In genomic region chr1:52403566-52404115, GRCh38 we compare ENCODE assay signal across 1 cellular context.
TF ChIP-seq lines count a peak whose summit lies in the region.

No MANE protein-coding gene starts in this region.

TF ChIP-seq in K562, 482 proteins besides CTCF, POLR2A, EP300 and RAD21 (continued from another document and continues in another):
- TF ChIP-seq, protein P1, sequence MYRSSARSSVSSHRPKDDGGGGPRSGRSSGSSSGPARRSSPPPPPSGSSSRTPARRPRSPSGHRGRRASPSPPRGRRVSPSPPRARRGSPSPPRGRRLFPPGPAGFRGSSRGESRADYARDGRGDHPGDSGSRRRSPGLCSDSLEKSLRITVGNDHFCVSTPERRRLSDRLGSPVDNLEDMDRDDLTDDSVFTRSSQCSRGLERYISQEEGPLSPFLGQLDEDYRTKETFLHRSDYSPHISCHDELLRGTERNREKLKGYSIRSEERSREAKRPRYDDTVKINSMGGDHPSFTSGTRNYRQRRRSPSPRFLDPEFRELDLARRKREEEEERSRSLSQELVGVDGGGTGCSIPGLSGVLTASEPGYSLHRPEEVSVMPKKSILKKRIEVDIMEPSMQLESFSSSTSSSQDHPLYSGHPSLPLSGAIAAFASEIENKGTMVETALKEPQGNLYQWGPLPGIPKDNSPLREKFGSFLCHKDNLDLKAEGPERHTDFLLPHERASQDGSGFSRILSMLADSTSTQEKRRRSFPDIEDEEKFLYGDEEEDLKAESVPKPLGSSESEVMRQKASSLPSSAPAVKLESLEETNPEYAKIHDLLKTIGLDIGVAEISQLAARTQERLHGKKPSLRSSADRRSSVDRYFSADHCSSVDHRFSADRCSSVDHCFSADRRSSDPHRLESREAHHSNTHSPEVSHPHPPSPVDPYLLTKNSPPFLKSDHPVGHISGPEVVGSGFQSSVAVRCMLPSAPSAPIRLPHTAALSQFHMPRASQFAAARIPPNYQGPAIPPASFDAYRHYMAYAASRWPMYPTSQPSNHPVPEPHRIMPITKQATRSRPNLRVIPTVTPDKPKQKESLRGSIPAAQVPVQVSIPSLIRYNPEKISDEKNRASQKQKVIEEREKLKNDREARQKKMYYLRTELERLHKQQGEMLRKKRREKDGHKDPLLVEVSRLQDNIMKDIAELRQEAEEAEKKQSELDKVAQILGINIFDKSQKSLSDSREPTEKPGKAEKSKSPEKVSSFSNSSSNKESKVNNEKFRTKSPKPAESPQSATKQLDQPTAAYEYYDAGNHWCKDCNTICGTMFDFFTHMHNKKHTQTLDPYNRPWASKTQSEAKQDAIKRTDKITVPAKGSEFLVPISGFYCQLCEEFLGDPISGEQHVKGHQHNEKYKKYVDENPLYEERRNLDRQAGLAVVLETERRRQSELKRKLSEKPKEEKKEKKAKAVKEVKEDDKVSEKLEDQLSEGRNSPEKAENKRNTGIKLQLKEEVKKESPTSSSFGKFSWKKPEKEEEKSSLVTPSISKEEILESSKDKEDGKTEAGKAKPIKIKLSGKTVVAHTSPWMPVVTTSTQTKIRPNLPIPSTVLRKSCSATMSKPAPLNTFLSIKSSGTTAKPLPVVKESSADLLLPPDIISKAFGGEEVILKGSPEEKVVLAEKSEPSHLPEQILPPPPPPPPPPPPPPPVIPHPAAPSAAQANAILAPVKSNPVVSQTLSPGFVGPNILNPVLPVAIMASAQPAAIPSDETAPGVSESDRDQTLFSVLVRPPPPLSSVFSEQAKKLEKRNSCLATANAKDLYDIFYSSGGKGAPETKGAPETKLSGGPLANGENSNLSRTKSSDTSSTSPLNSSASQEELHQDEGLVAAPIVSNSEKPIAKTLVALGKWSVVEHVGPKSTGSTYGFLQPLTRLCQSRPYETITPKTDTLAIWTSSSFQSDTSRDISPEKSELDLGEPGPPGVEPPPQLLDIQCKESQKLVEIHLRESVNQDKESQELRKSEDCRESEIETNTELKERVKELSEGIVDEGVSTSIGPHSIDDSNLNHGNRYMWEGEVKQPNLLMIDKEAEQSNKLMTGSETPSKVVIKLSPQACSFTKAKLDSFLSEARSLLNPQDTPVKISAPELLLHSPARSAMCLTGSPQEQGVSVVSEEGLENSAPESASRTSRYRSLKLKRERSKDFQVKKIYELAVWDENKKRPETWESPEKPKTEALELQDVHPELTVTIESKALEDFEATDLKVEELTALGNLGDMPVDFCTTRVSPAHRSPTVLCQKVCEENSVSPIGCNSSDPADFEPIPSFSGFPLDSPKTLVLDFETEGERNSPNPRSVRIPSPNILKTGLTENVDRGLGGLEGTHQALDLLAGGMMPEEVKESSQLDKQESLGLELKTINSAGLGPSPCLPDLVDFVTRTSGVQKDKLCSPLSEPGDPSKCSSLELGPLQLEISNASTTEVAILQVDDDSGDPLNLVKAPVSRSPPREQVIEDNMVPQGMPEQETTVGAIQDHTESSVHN (IDR thresholded peaks at IDR 0.05; ENCODE audit: borderline replicate concordance in 1 of 2, low read depth in 1 of 2), result 0 out of 4 replicates have a peak, but pooled peaks of 1 of the 2 experiments have one; percentile 17
- TF ChIP-seq NFIC (IDR thresholded peaks at IDR 0.05) (no peak), PBX2 (CRISPR knock-in tag; IDR thresholded peaks at IDR 0.05; ENCODE audit: low read depth) (0 out of 2 replicates have a peak, but pooled peaks have one; percentile 27), PBX2 (tag; conservative IDR thresholded peaks at IDR 0.05; ENCODE audit: low read depth) (peak; percentile 81), SMAD4 (CRISPR knock-in tag; conservative IDR thresholded peaks at IDR 0.05) (no peak; the same call in 1 of the 2 replicates), HCFC1 (IDR thresholded peaks at IDR 0.05; ENCODE audit: low read depth, low read length) (peak; percentile 44; the same call in 1 of the 2 replicates), DNMT1 (IDR thresholded peaks at IDR 0.05) (no peak), ZNF324 (CRISPR knock-in tag; IDR thresholded peaks at IDR 0.05) (no peak), RBBP5 (IDR thresholded peaks at IDR 0.05; ENCODE audit: borderline replicate concordance, insufficient read depth, low read length, poor library complexity, severe bottlenecking) (peak; percentile 21), MYC (IDR thresholded peaks at IDR 0.05; ENCODE audit: low read depth, low read length) (peak; percentile 65), MYC (CRISPR knock-in tag; IDR thresholded peaks at IDR 0.05; ENCODE audit: borderline replicate concordance, low read depth) (0 out of 2 replicates have a peak, but pooled peaks have one; percentile 16), CBFA2T2 (conservative IDR thresholded peaks at IDR 0.05) (no peak), KHSRP (IDR thresholded peaks at IDR 0.05) (no peak), ZNF347 (CRISPR knock-in tag; IDR thresholded peaks at IDR 0.05; ENCODE audit: low read depth) (no peak), ZSCAN32 (CRISPR knock-in tag; IDR thresholded peaks at IDR 0.05) (no peak), ZNF184 (CRISPR knock-in tag; IDR thresholded peaks at IDR 0.05) (no peak), ZNF3 (CRISPR knock-in tag; IDR thresholded peaks at IDR 0.05) (no peak), ZNF197 (CRISPR knock-in tag; IDR thresholded peaks at IDR 0.05; ENCODE audit: low read depth) (no peak), MLLT1 (IDR thresholded peaks at IDR 0.05) (peak; percentile 47 to 60; a peak in 1 of 4 replicates), ESRRA (IDR thresholded peaks at IDR 0.05; ENCODE audit: borderline replicate concordance, low read depth) (peak; percentile 96), SREBF1 (IDR thresholded peaks at IDR 0.05; ENCODE audit: borderline replicate concordance, low read depth, low read length) (no peak), ZNF24 (IDR thresholded peaks at IDR 0.05) (peak; percentile 91), NR2C1 (IDR thresholded peaks at IDR 0.05) (no peak), NR2C1 (tag; IDR thresholded peaks at IDR 0.05) (peak; percentile 47; the same call in 1 of the 2 replicates), ILK (tag; IDR thresholded peaks at IDR 0.05; ENCODE audit: borderline replicate concordance, low read depth) (no peak), ZBTB12 (CRISPR knock-in tag; IDR thresholded peaks at IDR 0.05) (0 out of 2 replicates have a peak, but pooled peaks have one; percentile 38), SOX6 (IDR thresholded peaks at IDR 0.05) (peak; percentile 36; the same call in 1 of the 2 replicates), JUN (IDR thresholded peaks at IDR 0.05; ENCODE audit: borderline replicate concordance, low read depth, low read length) (no peak), JUN (CRISPR knock-in tag; IDR thresholded peaks at IDR 0.05; ENCODE audit: borderline replicate concordance) (no peak), E2F3 (CRISPR knock-in tag; IDR thresholded peaks at IDR 0.05) (no peak), YY1 (IDR thresholded peaks at IDR 0.05; ENCODE audit: borderline replicate concordance in 1 of 3, control insufficient read depth in 1 of 3, extremely low read depth in 1 of 3, insufficient read depth in 3 of 3, insufficient read length in 1 of 3, insufficient replicate concordance in 2 of 3, low read depth in 1 of 3, low read length in 2 of 3) (peak in 2 of 3 experiments; percentile 39 to 70), HDAC2 (IDR thresholded peaks at IDR 0.05) (peak; percentile 63), ZEB2 (IDR thresholded peaks at IDR 0.05) (0 out of 2 replicates have a peak, but pooled peaks have one; percentile 14), MEIS2 (IDR thresholded peaks at IDR 0.05; ENCODE audit: partially characterized antibody) (peak; percentile 75), MED1 (CRISPR knock-in tag; IDR thresholded peaks at IDR 0.05; ENCODE audit: borderline replicate concordance) (no peak), ZNF165 (CRISPR knock-in tag; IDR thresholded peaks at IDR 0.05; ENCODE audit: borderline replicate concordance) (no peak), MYBL2 (IDR thresholded peaks at IDR 0.05; ENCODE audit: low read depth) (no peak; the same call in 1 of the 2 replicates), MYBL2 (CRISPR knock-in tag; IDR thresholded peaks at IDR 0.05; ENCODE audit: borderline replicate concordance) (no peak), CHCHD3 (CRISPR knock-in tag; IDR thresholded peaks at IDR 0.05) (no peak), ZNF408 (CRISPR knock-in tag; IDR thresholded peaks at IDR 0.05; ENCODE audit: low read depth) (no peak), ZBTB7A (IDR thresholded peaks at IDR 0.05; ENCODE audit: borderline replicate concordance, control insufficient read depth, low read depth, low read length) (0 out of 2 replicates have a peak, but pooled peaks have one; percentile 40), CHD2 (IDR thresholded peaks at IDR 0.05; ENCODE audit: low read depth, low read length) (no peak), ZNF134 (CRISPR knock-in tag; conservative IDR thresholded peaks at IDR 0.05) (no peak), HOMEZ (CRISPR knock-in tag; IDR thresholded peaks at IDR 0.05) (no peak), ZNF830 (CRISPR knock-in tag; IDR thresholded peaks at IDR 0.05) (peak; percentile 66; the same call in 1 of the 2 replicates), SREBF2 (CRISPR knock-in tag; IDR thresholded peaks at IDR 0.05) (0 out of 2 replicates have a peak, but pooled peaks have one; percentile 14), ZNF217 (CRISPR knock-in tag; IDR thresholded peaks at IDR 0.05) (no peak), NONO (IDR thresholded peaks at IDR 0.05; ENCODE audit: low read depth in 2 of 2, low read length in 1 of 2) (0 out of 4 replicates have a peak, but pooled peaks of 1 of the 2 experiments have one; percentile 66), PHF21A (IDR thresholded peaks at IDR 0.05; ENCODE audit: borderline replicate concordance, low read depth) (no peak), HMG20B (CRISPR knock-in tag; IDR thresholded peaks at IDR 0.05) (no peak)
- TF ChIP-seq, protein P2, sequence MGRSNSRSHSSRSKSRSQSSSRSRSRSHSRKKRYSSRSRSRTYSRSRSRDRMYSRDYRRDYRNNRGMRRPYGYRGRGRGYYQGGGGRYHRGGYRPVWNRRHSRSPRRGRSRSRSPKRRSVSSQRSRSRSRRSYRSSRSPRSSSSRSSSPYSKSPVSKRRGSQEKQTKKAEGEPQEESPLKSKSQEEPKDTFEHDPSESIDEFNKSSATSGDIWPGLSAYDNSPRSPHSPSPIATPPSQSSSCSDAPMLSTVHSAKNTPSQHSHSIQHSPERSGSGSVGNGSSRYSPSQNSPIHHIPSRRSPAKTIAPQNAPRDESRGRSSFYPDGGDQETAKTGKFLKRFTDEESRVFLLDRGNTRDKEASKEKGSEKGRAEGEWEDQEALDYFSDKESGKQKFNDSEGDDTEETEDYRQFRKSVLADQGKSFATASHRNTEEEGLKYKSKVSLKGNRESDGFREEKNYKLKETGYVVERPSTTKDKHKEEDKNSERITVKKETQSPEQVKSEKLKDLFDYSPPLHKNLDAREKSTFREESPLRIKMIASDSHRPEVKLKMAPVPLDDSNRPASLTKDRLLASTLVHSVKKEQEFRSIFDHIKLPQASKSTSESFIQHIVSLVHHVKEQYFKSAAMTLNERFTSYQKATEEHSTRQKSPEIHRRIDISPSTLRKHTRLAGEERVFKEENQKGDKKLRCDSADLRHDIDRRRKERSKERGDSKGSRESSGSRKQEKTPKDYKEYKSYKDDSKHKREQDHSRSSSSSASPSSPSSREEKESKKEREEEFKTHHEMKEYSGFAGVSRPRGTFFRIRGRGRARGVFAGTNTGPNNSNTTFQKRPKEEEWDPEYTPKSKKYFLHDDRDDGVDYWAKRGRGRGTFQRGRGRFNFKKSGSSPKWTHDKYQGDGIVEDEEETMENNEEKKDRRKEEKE (IDR thresholded peaks at IDR 0.05; ENCODE audit: borderline replicate concordance in 1 of 2, control insufficient read depth in 1 of 2, low read depth in 2 of 2, low read length in 1 of 2), result peak in 1 of 2 experiments; percentile 13; a peak in 1 of 4 replicates
